Comparison of ENCODE assay signal across 1 cellular context in the genomic region with DNA sequence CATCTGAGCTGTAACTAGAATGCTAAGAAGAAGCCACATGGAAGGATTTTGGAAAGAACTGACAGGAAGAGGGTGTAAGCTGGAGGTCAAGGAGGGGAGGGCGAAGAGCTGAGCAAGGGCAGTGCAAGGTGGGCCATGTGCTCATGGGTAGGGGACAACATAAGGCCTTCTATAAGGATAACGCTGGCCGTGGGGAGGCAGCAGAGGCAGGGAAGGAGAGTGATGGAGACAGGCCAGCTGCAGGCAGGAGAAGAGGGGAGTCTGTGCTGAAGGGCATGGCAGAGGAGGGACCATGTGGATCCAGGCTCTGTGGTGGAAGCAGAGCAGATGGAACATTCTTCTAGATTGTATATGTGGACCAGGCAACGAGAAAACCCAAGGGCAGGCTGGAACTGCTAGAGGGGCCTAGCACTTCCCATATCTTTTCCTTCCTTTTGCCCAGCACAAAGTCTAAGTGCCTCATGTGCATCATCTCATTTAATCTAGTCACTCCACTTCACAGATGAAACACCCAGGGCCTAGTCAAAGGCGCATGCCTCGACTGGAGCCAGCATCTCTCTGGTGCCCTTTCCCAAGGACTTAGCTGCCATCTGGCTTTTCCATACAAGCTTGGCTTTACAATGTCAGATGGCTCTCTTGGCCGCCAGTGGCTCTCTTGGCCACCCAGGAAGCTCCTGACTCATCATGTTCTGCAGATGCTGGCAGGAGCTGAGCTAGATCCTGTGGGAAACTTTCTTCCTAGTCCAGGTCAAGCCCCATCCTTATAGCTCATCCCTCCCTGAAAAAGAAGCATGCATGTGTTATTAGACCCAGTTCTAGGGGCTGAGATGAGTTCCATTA.
TF ChIP-seq lines count a peak whose summit lies in the region.

No MANE protein-coding gene starts in this region.

TF ChIP-seq in IMR-90, 13 proteins besides CTCF, POLR2A, EP300 and RAD21:
- no peak for TF ChIP-seq MXI1 (IDR thresholded peaks at IDR 0.05; ENCODE audit: borderline replicate concordance, low read depth, low read length)
- TF ChIP-seq NFE2L2 (IDR thresholded peaks at IDR 0.05; ENCODE audit: low read depth, low read length) = no peak
- no peak for TF ChIP-seq CHD1 (IDR thresholded peaks at IDR 0.05; ENCODE audit: low read depth, low read length)
- TF ChIP-seq RFX5 (IDR thresholded peaks at IDR 0.05; ENCODE audit: low read depth, low read length) = no peak
- no peak for TF ChIP-seq BHLHE40 (IDR thresholded peaks at IDR 0.05; ENCODE audit: low read depth, low read length)
- TF ChIP-seq MAZ (IDR thresholded peaks at IDR 0.05; ENCODE audit: borderline replicate concordance, low read depth, low read length) = no peak
- no peak for TF ChIP-seq CEBPB (IDR thresholded peaks at IDR 0.05; ENCODE audit: low read depth, low read length)
- no peak for TF ChIP-seq MAFK (IDR thresholded peaks at IDR 0.05; ENCODE audit: low read depth, low read length)
- TF ChIP-seq RCOR1 (IDR thresholded peaks at IDR 0.05; ENCODE audit: insufficient replicate concordance, low read length) = no peak
- TF ChIP-seq USF2 (IDR thresholded peaks at IDR 0.05; ENCODE audit: low read depth, low read length) = no peak
- TF ChIP-seq FOS (IDR thresholded peaks at IDR 0.05; ENCODE audit: low read depth, low read length) = no peak
- no peak for TF ChIP-seq SMC3 (IDR thresholded peaks at IDR 0.05; ENCODE audit: low read depth, low read length)
- TF ChIP-seq ELK1 (IDR thresholded peaks at IDR 0.05; ENCODE audit: borderline replicate concordance, low read depth, low read length) = no peak
